In the genomic region with DNA sequence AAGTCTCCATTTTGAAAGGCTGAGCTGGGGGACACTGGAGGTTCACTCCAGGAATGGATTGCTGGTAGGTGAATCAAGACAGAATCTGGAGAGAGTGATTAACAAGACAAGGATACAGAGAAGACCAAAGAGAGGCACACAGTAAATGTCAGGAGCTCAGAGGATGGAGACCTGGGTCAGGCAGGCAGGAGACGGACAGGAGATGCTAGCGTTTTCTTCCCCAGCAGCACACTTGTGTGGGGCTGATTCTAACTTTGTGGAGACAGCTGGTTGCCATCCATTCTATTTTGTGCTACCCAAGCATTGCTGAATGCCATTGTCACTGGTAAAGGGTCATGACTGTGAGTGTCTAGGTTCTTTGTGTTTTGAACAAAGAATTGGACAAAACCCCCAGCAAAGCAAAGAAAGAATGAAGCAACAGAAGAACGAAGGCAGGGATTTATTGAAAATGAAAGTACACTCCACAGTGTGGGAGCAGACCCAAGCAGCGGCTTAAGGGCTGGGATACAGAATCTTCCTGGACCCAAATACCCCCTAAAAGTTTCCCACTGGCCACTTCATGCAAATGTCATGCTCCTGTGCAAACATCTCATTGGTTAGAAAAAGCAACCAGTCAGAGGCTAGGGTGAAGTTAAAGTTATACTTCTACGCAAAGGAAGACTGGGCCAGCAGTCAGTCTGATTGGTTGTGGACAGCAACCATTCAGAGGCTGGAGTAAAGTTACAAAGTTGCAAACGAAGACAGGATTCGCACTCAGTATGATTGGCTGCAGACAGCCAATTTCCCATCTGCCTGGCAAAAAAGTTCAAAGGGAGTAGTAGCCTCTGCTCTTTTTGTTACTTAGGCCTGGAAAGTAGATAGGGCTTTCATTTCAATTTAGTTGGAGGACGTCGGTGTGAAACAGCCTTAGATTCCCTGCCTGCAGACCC, we compare ENCODE assay signal across 8 cellular contexts. TPM values are rescaled to one million over a fixed set of nuclear protein-coding genes. Genes with fewer than 3 reads are reported as not detected.
DNase-seq lines count a peak whose midpoint lies in the region; ATAC-seq and TF ChIP-seq lines count a peak whose summit lies in the region.

No MANE protein-coding gene starts in this region.

- POLR2A ChIA-PET in WTC11 (lab: Charles Lee), result no interaction called here

- no peaks in the 10 kb centered on the region for H3K9me3 ChIP-seq in heart left ventricle

- H3K27ac Mint-ChIP-seq in WTC11 (peak overlapping the region; percentile 86), osteocyte (ENCODE audit: unreplicated experiment) (no peak overlapping the region)

- H3K27me3 Mint-ChIP-seq in WTC11 (ENCODE audit: low read depth) (no peaks in the 10 kb centered on the region), osteocyte (ENCODE audit: unreplicated experiment) (no peaks in the 10 kb centered on the region)

- ATAC-seq in WTC11 (no peak; the same call in 1 of the 2 replicates), heart left ventricle (peak; percentile 65 to 87 (median 78)), sciatic nerve (peak; percentile 67), HG03520 (IDR thresholded peaks at IDR 0.05; ENCODE audit: unreplicated experiment) (no peak)

- H3K4me1 ChIP-seq in heart left ventricle, result peaks cover 0 to 20% (median 3%) of the 10 kb centered on the region in 12 donors

- peak; percentile 89 for DNase-seq in ELR (ENCODE audit: low read depth)
- DNase-seq in WTC11 (ENCODE audit: low spot score), result no peak
- peak in 3 of 5 donors; percentile 27 to 37 (median 30) for DNase-seq in heart left ventricle
- DNase-seq in sciatic nerve (ENCODE audit: low spot score), result no peak
- no peak for DNase-seq in HuH-7.5 (ENCODE audit: low spot score)
- DNase-seq in NCI-H1436 (lab: John Stamatoyannopoulos, UW), result no peak
- no peak for DNase-seq in osteocyte (ENCODE audit: extremely low spot score, unreplicated experiment)

- no peak overlapping the region for H3K4me3 Mint-ChIP-seq in WTC11
- H3K4me3 Mint-ChIP-seq in osteocyte (ENCODE audit: unreplicated experiment), result no peak overlapping the region

- peak overlapping the region in 9 of 12 donors; percentile 22 to 49 (median 32) for H3K4me3 ChIP-seq in heart left ventricle

- TF ChIP-seq CTCF in WTC11 (IDR thresholded peaks at IDR 0.05), result no peak
- no peak for TF ChIP-seq CTCF in heart left ventricle (IDR thresholded peaks at IDR 0.05)
- no peak for TF ChIP-seq CTCF in osteocyte (IDR thresholded peaks at IDR 0.05)

- no peaks in the 10 kb centered on the region for H3K27me3 ChIP-seq in heart left ventricle

- no peaks in the 10 kb centered on the region for H3K36me3 ChIP-seq in heart left ventricle

- peak in 1 of 2 donors; percentile 25 for TF ChIP-seq POLR2A in heart left ventricle (IDR thresholded peaks at IDR 0.05)

- 62 to 74% (median 67%) methylated on average over 9 of the region's 9 CpGs for WGBS in heart left ventricle, 4 donors

- H3K9me3 Mint-ChIP-seq in WTC11 (no peaks in the 10 kb centered on the region), osteocyte (ENCODE audit: unreplicated experiment) (no peaks in the 10 kb centered on the region)

- H3K36me3 Mint-ChIP-seq in WTC11, result no peaks in the 10 kb centered on the region
- H3K36me3 Mint-ChIP-seq in osteocyte (ENCODE audit: unreplicated experiment), result no peaks in the 10 kb centered on the region

- H3K27ac ChIP-seq in heart left ventricle, result peak overlapping the region in 6 of 12 donors; percentile 1 to 81 (median 26)

- CTCF ChIA-PET in WTC11 (lab: Charles Lee), result interaction anchor here (0.9 kb wide), 2 partner anchors 17 to 24 kb away, joined by 3 to 5 read pairs; partner anchors contain the start of gene PTK7

- intact Hi-C loops in heart left ventricle (cut with DNase I), result no loop called here
- intact Hi-C loops in sciatic nerve (cut with DNase I), result no loop called here

- H3K4me1 Mint-ChIP-seq in WTC11 (peaks cover 87% of the 10 kb centered on the region), osteocyte (ENCODE audit: unreplicated experiment) (peaks cover 75% of the 10 kb centered on the region)

TF ChIP-seq in WTC11, 78 proteins besides CTCF, POLR2A, EP300 and RAD21:
- no peak for TF ChIP-seq ZNF263 (CRISPR knock-in tag; IDR thresholded peaks at IDR 0.05; ENCODE audit: low read depth)

RNA-seq across cellular contexts. Expression of gene PTK7, which starts 17.5 kb away (rescaled TPM):
- 151 to 165 TPM (median 160 TPM) in 3 replicates for total RNA-seq in WTC11 (2021)
- 10 to 100 TPM in 1 of 9 donors, 1 to 10 TPM in 8; 1.4 to 10.4 (median 1.9) TPM for total RNA-seq in heart left ventricle
- polyA plus RNA-seq in heart left ventricle, result 1 to 10 TPM; 1.8 to 4.8 TPM
- total RNA-seq in sciatic nerve, result 11.0 TPM
- 183 and 189 TPM in 2 replicates for total RNA-seq in osteocyte

RNA-seq across cellular contexts. Expression of gene KLC4, which starts 34.2 kb away (rescaled TPM):
- 31.2 to 36.4 TPM (median 35.7 TPM) in 3 replicates for total RNA-seq in WTC11 (2021)
- total RNA-seq in heart left ventricle, result 10 to 100 TPM; 18.8 to 35.4 (median 26.9) TPM
- polyA plus RNA-seq in heart left ventricle, result 10 to 100 TPM; 23.5 to 30.0 TPM
- 35.5 TPM for total RNA-seq in sciatic nerve
- total RNA-seq in osteocyte, result 39.0 and 44.5 TPM in 2 replicates

RNA-seq across cellular contexts. Expression of gene MRPL2, which starts 34.4 kb away (rescaled TPM):
- total RNA-seq in WTC11 (2021) (107 to 131 TPM (median 112 TPM) in 3 replicates), heart left ventricle (10 to 100 TPM; 54.0 to 98.5 (median 83.1) TPM), sciatic nerve (40.4 TPM), osteocyte (50.7 and 55.2 TPM in 2 replicates)
- polyA plus RNA-seq in heart left ventricle, result 100 to 1,000 TPM; 119 to 142 TPM

RNA-seq across cellular contexts. Expression of gene CUL7, which starts 40.0 kb away (rescaled TPM):
- total RNA-seq in WTC11 (2021), result 20.8 to 27.9 TPM (median 27.0 TPM) in 3 replicates
- total RNA-seq in heart left ventricle, result 10 to 100 TPM in 2 of 9 donors, 1 to 10 TPM in 7; 5.6 to 13.2 (median 7.9) TPM
- polyA plus RNA-seq in heart left ventricle, result 1 to 10 TPM; 3.5 to 6.1 TPM
- 20.9 TPM for total RNA-seq in sciatic nerve
- 59.9 and 62.3 TPM in 2 replicates for total RNA-seq in osteocyte

Comparison
In these comparisons a context has a peak if more than half of its experiments do, and no peak if none do; other contexts are left out.
1. DNase-seq: peak in ELR (single experiment) and heart left ventricle (3 of 5); none in WTC11 (single experiment), sciatic nerve (single experiment), HuH-7.5 (single experiment), NCI-H1436 (single experiment) and osteocyte (single experiment).
2. ATAC-seq: peak in heart left ventricle (4 of 4) and sciatic nerve (single experiment); none in WTC11 (single experiment) and HG03520 (single experiment).
3. RNA of gene PTK7, which starts 17.5 kb away (total RNA-seq): 183 to 189 TPM in osteocyte and 151 to 165 TPM in WTC11; 11.0 TPM in sciatic nerve (single experiment) and 1.4 to 10.4 TPM in heart left ventricle; every median in the first group is over 10 times any median in the second.